Comparison of ENCODE assay signal across 1 cellular context in the genomic region with DNA sequence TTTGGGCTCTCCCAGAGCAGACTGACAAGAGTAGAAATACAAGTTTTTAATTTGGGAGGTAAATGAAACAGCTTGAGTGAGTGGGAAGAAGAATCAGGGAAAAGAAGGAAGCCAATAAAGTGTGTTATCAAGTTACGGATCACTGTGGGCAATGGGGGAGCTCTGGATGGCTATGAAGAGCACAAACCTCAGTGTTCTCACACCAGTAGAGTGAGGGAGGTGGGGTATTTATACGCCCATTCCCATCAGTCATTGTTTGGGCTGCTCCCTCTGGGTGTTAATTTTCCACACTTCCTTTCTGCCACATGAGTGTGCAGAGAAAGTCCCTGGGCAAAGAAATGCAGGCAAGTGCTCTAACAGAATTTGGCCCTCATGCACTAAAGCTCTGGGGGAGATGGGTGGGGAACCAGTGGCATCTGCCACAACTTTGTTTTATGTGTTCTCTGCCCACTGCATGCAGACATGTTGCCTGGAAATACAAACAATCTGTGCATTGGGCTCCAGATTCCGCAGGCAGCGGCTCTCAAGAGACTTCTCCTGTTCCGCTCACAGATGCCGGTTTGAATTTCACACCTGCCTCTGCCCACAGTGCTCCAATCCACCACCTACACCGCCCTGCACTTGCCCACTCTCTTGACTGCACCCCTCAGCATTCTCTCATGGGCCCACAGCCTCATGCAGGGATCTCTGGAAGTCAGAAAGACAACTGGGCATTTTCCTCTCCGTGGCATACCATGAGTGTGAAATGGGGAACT.
TF ChIP-seq lines count a peak whose summit lies in the region.

No MANE protein-coding gene starts in this region.

TF ChIP-seq in IMR-90, 13 proteins besides CTCF, POLR2A, EP300 and RAD21:
- TF ChIP-seq, protein P1, sequence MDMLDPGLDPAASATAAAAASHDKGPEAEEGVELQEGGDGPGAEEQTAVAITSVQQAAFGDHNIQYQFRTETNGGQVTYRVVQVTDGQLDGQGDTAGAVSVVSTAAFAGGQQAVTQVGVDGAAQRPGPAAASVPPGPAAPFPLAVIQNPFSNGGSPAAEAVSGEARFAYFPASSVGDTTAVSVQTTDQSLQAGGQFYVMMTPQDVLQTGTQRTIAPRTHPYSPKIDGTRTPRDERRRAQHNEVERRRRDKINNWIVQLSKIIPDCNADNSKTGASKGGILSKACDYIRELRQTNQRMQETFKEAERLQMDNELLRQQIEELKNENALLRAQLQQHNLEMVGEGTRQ (IDR thresholded peaks at IDR 0.05; ENCODE audit: low read depth, low read length): no peak
- TF ChIP-seq RCOR1 (IDR thresholded peaks at IDR 0.05; ENCODE audit: insufficient replicate concordance, low read length): no peak
